In genomic region chr16:10321407-10322397, GRCh38 we compare ENCODE assay signal across 19 cellular contexts.
DNase-seq lines count a peak whose midpoint lies in the region; ATAC-seq and TF ChIP-seq lines count a peak whose summit lies in the region.
"Had no signal": no experiment of that assay in that cellular context is flagged by ENCODE, and none has a peak within 500 bp of the region (broad histone marks: within the 10 kb centered on the region; RNA-seq: fewer than 3 reads in every experiment).

No MANE protein-coding gene starts in this region.

- CTCF ChIA-PET in WTC11 (lab: Charles Lee), result interaction anchor here (1.4 kb wide), 1 partner anchor 66 kb away, joined by 3 read pairs; no protein-coding TSS in a partner anchor

- peaks cover 6% of the 10 kb centered on the region; the same call in 1 of the 2 replicates for H3K4me1 ChIP-seq in DND-41 (ENCODE audit: insufficient read depth, low read length)
- H3K4me1 ChIP-seq: SJCRH30 had no signal

- H3K9me3 ChIP-seq in DND-41 (ENCODE audit: insufficient read depth, low read length, severe bottlenecking), result no peaks in the 10 kb centered on the region
- H3K9me3 ChIP-seq: SJCRH30 had no signal

- no peaks in the 10 kb centered on the region for H3K27me3 ChIP-seq in DND-41 (ENCODE audit: insufficient read depth, low read length, poor library complexity)
- H3K27me3 ChIP-seq: SJCRH30 had no signal

- peaks cover 4% of the 10 kb centered on the region in 2 donors for H3K9me3 Mint-ChIP-seq in activated T-cell treated with anti-CD3 and anti-CD28 coated beads, Interleukin-2, amount 50 U/mL, for 72 hours
- H3K9me3 Mint-ChIP-seq in WTC11 (peaks cover 5% of the 10 kb centered on the region), nephron progenitor cell (no peaks in the 10 kb centered on the region), chondrocyte (ENCODE audit: low read depth) (no peaks in the 10 kb centered on the region)
- H3K9me3 Mint-ChIP-seq: HFFc6 had no signal

- POLR2A ChIA-PET in WTC11 (lab: Charles Lee), result no interaction called here

- no peak overlapping the region for H3K4me2 ChIP-seq in DND-41 (ENCODE audit: insufficient read depth, low read length)

- no peak overlapping the region for H3K4me3 ChIP-seq in DND-41 (ENCODE audit: low read depth in 1 of 2, low read length in 2 of 2)
- H3K4me3 ChIP-seq: SJCRH30 had no signal

- H3K79me2 ChIP-seq in DND-41 (ENCODE audit: insufficient read depth, low read length), result no peaks in the 10 kb centered on the region

- no peak overlapping the region for H3K9ac ChIP-seq in DND-41 (ENCODE audit: low read depth, low read length)

- no peak for DNase-seq in activated T-cell treated with anti-CD3 and anti-CD28 coated beads, Interleukin-2, amount 50 U/mL, for 72 hours
- no peak for DNase-seq in activated T-cell treated with anti-CD3 and anti-CD28 coated beads, Interleukin-2, amount 50 U/mL, for 48 hours
- DNase-seq in DND-41, result no peak
- no peak for DNase-seq in WTC11 (ENCODE audit: low spot score)
- DNase-seq in nephron progenitor cell, result no peak
- no peak for DNase-seq in chondrocyte (ENCODE audit: low spot score)
- no peak for DNase-seq in GM03348 (ENCODE audit: low spot score)
- DNase-seq in NCI-H128 (lab: John Stamatoyannopoulos, UW; ENCODE audit: unreplicated experiment), result no peak
- DNase-seq: ACHN; Calu3; CD4-positive, CD25-positive, alpha-beta regulatory T cell; GOT3; HFFc6; KBM-7; NCI-H1092 treated with DMSO at 0.1 percent for 48 hours; NCI-H187; NCI-H2171; SJCRH30 had no signal

- no peak overlapping the region for H3K4me3 Mint-ChIP-seq in activated T-cell treated with anti-CD3 and anti-CD28 coated beads, Interleukin-2, amount 50 U/mL, for 72 hours
- H3K4me3 Mint-ChIP-seq in WTC11 (no peak overlapping the region), nephron progenitor cell (no peak overlapping the region), chondrocyte (ENCODE audit: unreplicated experiment) (no peak overlapping the region)
- H3K4me3 Mint-ChIP-seq: HFFc6 had no signal

- TF ChIP-seq CTCF in DND-41 (IDR thresholded peaks at IDR 0.05; ENCODE audit: borderline replicate concordance, extremely low read depth, low read length, poor library complexity, severe bottlenecking) (no peak), WTC11 (IDR thresholded peaks at IDR 0.05) (no peak), nephron progenitor cell (IDR thresholded peaks at IDR 0.05) (no peak), chondrocyte (IDR thresholded peaks at IDR 0.05) (no peak)

- H3K27ac Mint-ChIP-seq in activated T-cell treated with anti-CD3 and anti-CD28 coated beads, Interleukin-2, amount 50 U/mL, for 72 hours, result no peak overlapping the region
- H3K27ac Mint-ChIP-seq in WTC11, result no peak overlapping the region
- peak overlapping the region; percentile 79 for H3K27ac Mint-ChIP-seq in nephron progenitor cell
- no peak overlapping the region for H3K27ac Mint-ChIP-seq in chondrocyte (ENCODE audit: unreplicated experiment)
- H3K27ac Mint-ChIP-seq: HFFc6 had no signal

- no peaks in the 10 kb centered on the region for H3K27me3 Mint-ChIP-seq in activated T-cell treated with anti-CD3 and anti-CD28 coated beads, Interleukin-2, amount 50 U/mL, for 72 hours (ENCODE audit: low read depth)
- H3K27me3 Mint-ChIP-seq in WTC11 (ENCODE audit: low read depth), result no peaks in the 10 kb centered on the region
- H3K27me3 Mint-ChIP-seq in nephron progenitor cell (ENCODE audit: low read depth, poor library complexity), result no peaks in the 10 kb centered on the region
- H3K27me3 Mint-ChIP-seq in chondrocyte (ENCODE audit: low read depth), result no peaks in the 10 kb centered on the region
- H3K27me3 Mint-ChIP-seq: CD4-positive, CD25-positive, alpha-beta regulatory T cell had no signal

- H3K27ac ChIP-seq in DND-41 (ENCODE audit: low read length), result no peak overlapping the region
- H3K27ac ChIP-seq: HL-60, SJCRH30 had no signal

- no peak overlapping the region; the same call in 1 of the 2 replicates for H2AFZ ChIP-seq in DND-41 (ENCODE audit: low read depth, low read length)

- no peaks in the 10 kb centered on the region for H3K36me3 Mint-ChIP-seq in activated T-cell treated with anti-CD3 and anti-CD28 coated beads, Interleukin-2, amount 50 U/mL, for 72 hours (ENCODE audit: insufficient read depth in 2 of 2)
- H3K36me3 Mint-ChIP-seq in WTC11 (no peaks in the 10 kb centered on the region; the same call in 1 of the 2 replicates), nephron progenitor cell (ENCODE audit: low read depth) (no peaks in the 10 kb centered on the region), chondrocyte (ENCODE audit: low read depth) (no peaks in the 10 kb centered on the region)

- H3K36me3 ChIP-seq in DND-41 (ENCODE audit: insufficient read depth, low read length), result no peaks in the 10 kb centered on the region
- H3K36me3 ChIP-seq: SJCRH30 had no signal

- peaks cover 5% of the 10 kb centered on the region for H3K4me1 Mint-ChIP-seq in activated T-cell treated with anti-CD3 and anti-CD28 coated beads, Interleukin-2, amount 50 U/mL, for 72 hours (ENCODE audit: low read depth)
- no peaks in the 10 kb centered on the region for H3K4me1 Mint-ChIP-seq in WTC11
- peaks cover 59% of the 10 kb centered on the region for H3K4me1 Mint-ChIP-seq in nephron progenitor cell
- H3K4me1 Mint-ChIP-seq in chondrocyte (ENCODE audit: low read depth), result no peaks in the 10 kb centered on the region

- peak; percentile 47 to 69 for ATAC-seq in activated T-cell treated with anti-CD3 and anti-CD28 coated beads, Interleukin-2, amount 50 U/mL, for 72 hours (replicated peaks in 1 of 2)
- ATAC-seq in DND-41 (ENCODE audit: insufficient read depth, low read depth) (peak; percentile 33; the same call in 1 of the 3 replicates), WTC11 (no peak)

- no peaks in the 10 kb centered on the region for H4K20me1 ChIP-seq in DND-41 (ENCODE audit: insufficient read depth, low read length)

TF ChIP-seq in WTC11, 78 proteins besides CTCF, POLR2A, EP300 and RAD21:
- TF ChIP-seq ARID4B (CRISPR knock-in tag; IDR thresholded peaks at IDR 0.05; ENCODE audit: borderline replicate concordance), result no peak
- no peak for TF ChIP-seq JAZF1 (CRISPR knock-in tag; IDR thresholded peaks at IDR 0.05)
- no peak for TF ChIP-seq NR2C2 (CRISPR knock-in tag; IDR thresholded peaks at IDR 0.05)
- no peak for TF ChIP-seq AR (CRISPR knock-in tag; IDR thresholded peaks at IDR 0.05)
- TF ChIP-seq ZNF121 (CRISPR knock-in tag; IDR thresholded peaks at IDR 0.05), result peak; percentile 61
- TF ChIP-seq ELF4 (CRISPR knock-in tag; IDR thresholded peaks at IDR 0.05; ENCODE audit: low read depth), result no peak
- no peak for TF ChIP-seq PRRX2 (CRISPR knock-in tag; IDR thresholded peaks at IDR 0.05)
